ENCODE assay signal across 9 cellular contexts in genomic region chr3:6878731-6879130, GRCh38.
"Had no signal": no experiment of that assay in that cellular context is flagged by ENCODE, and none has a peak within 500 bp of the region (broad histone marks: within the 10 kb centered on the region; RNA-seq: fewer than 3 reads in every experiment).

No MANE protein-coding gene starts in this region.

- DNase-seq: GM23248, GOT3, H7, H9, HCEC 1CT, HFFc6 had no signal

- H3K27ac ChIP-seq: GM23248 had no signal

- H3K4me3 ChIP-seq: GM23248, GM23338, HAP-1 had no signal

- ATAC-seq: GM23338, HCT116 had no signal

- H3K9me3 ChIP-seq: HAP-1 had no signal

- H3K4me1 ChIP-seq: HAP-1 had no signal

- H3K9ac ChIP-seq: GM23248 had no signal

- H3K36me3 ChIP-seq: HAP-1 had no signal

- H3K4me2 ChIP-seq: GM23338 had no signal

- H2AFZ ChIP-seq: GM23248, GM23338 had no signal
